Comparison of ENCODE assay signal across 21 cellular contexts in genomic region chr10:132834891-132835847, GRCh38. TPM values are rescaled to one million over a fixed set of nuclear protein-coding genes. Genes with fewer than 3 reads are reported as not detected.
"Had no signal": no experiment of that assay in that cellular context is flagged by ENCODE, and none has a peak within 500 bp of the region (broad histone marks: within the 10 kb centered on the region; RNA-seq: fewer than 3 reads in every experiment).

No MANE protein-coding gene starts in this region.

- H3K36me3 ChIP-seq: breast epithelium, heart right ventricle, tibial artery had no signal

- H3K9me3 ChIP-seq: breast epithelium, heart right ventricle, mucosa of descending colon, tibial artery had no signal

- H3K27ac ChIP-seq: breast epithelium, epithelial cell of prostate, heart right ventricle, SK-N-MC, tibial artery had no signal

- ATAC-seq: activated T-helper 17 cell treated with anti-CD3 and anti-CD28 coated beads, Interleukin-2, amount 50 U/mL, for 72 hours; mucosa of descending colon; naive thymus-derived CD4-positive, alpha-beta T cell; stimulated activated effector memory CD8-positive, alpha-beta T cell treated with anti-CD3 and anti-CD28 coated beads, Interleukin-12 subunit alpha, Interleukin-12 subunit beta, amount 100 ng/mL, for 72 hours had no signal

- H3K4me3 ChIP-seq: heart right ventricle, mucosa of descending colon, SK-N-MC, tibial artery had no signal

- DNase-seq: activated CD4-positive, alpha-beta T cell treated with anti-CD3 and anti-CD28 coated beads, Interleukin-2, amount 10 ng/mL, durations not matched to agents 24 days and 14 days; activated CD4-positive, CD25-positive, alpha-beta regulatory T cell; activated naive CD4-positive, alpha-beta T cell treated with Interleukin-2 at 50 U/mL for 16 hours; dermis blood vessel endothelial cell; foreskin melanocyte; heart right ventricle; mucosa of descending colon; naive thymus-derived CD4-positive, alpha-beta T cell; stimulated activated CD4-positive, alpha-beta T cell treated with anti-CD3 and anti-CD28 coated beads, Interleukin-12 subunit alpha, Interleukin-12 subunit beta, amount 100 ng/mL, for 4 hours; stimulated activated CD4-positive, alpha-beta T cell treated with anti-CD3 and anti-CD28 coated beads, Interleukin-2, amount 100 ng/mL, for 24 hours had no signal

- H3K4me1 ChIP-seq: breast epithelium had no signal

RNA-seq across cellular contexts. Expression of gene NKX6-2, which starts 49.2 kb away (rescaled TPM):
- total RNA-seq: activated CD4-positive, alpha-beta T cell treated with anti-CD3 and anti-CD28 coated beads, Interleukin-2, amount 10 ng/mL, durations not matched to agents 24 days and 14 days; activated CD8-positive, alpha-beta memory T cell treated with anti-CD3 and anti-CD28 coated beads for 36 hours; activated T-helper 17 cell treated with anti-CD3 and anti-CD28 coated beads, Interleukin-2, amount 50 U/mL, for 72 hours; breast epithelium; cerebellum; dermis blood vessel endothelial cell; fibroblast of lung; heart right ventricle; mucosa of descending colon; naive thymus-derived CD4-positive, alpha-beta T cell; posterior vena cava; subcutaneous adipose tissue had no signal
- polyA plus RNA-seq: fibroblast of lung had no signal
